8 cellular contexts compared by ENCODE assay signal in genomic region chr11:66267379-66268209, GRCh38. TPM values are rescaled to one million over a fixed set of nuclear protein-coding genes. Genes with fewer than 3 reads are reported as not detected.
DNase-seq lines count a peak whose midpoint lies in the region; ATAC-seq and TF ChIP-seq lines count a peak whose summit lies in the region.

No MANE protein-coding gene starts in this region.

- ATAC-seq in GM18517 (IDR thresholded peaks at IDR 0.05; ENCODE audit: unreplicated experiment) (peak; percentile 34), HG03039 (IDR thresholded peaks at IDR 0.05; ENCODE audit: unreplicated experiment) (peak; percentile 37)

- WGBS in lower leg skin, 2 donors, result 0 to 2% methylated on average over 35 to 60 of the region's 61 CpGs

- H3K4me1 ChIP-seq in A673 (ENCODE audit: insufficient read depth, low read length, poor library complexity, severe bottlenecking), result peaks cover 13% of the 10 kb centered on the region

- POLR2A ChIA-PET in A673 (lab: Charles Lee; ENCODE audit: low non-redundant PET), result interaction anchor here (0.6 to 0.7 kb wide), 2 partner anchors 13 to 97 kb away, joined by 3 to 6 read pairs; no protein-coding TSS in a partner anchor

- H3K9me3 ChIP-seq in A673 (ENCODE audit: low read depth, low read length, poor library complexity, severe bottlenecking), result no peaks in the 10 kb centered on the region

- intact Hi-C loops in A673 (cut with micrococcal nuclease; ENCODE audit: unreplicated experiment), result no loop called here
- intact Hi-C loops in lower leg skin (cut with DNase I; ENCODE audit: low total_unique reads), result no loop called here

- TF ChIP-seq POLR2A in lower leg skin (IDR thresholded peaks at IDR 0.05), result peak in 1 of 2 donors; percentile 30

- DNase-seq in A673 (ENCODE audit: low spot score) (peak; percentile 94), NCI-H510A treated with DMSO at 0.1 percent for 48 hours (lab: John Stamatoyannopoulos, UW) (peak; percentile 80), dermis microvascular lymphatic vessel endothelial cell (ENCODE audit: low read depth in 2 of 2) (peak; percentile 71 to 92), lower leg skin (ENCODE audit: low spot score in 2 of 2) (peak; percentile 85 to 98)
- peak; percentile 88 for DNase-seq in activated CD4-positive, alpha-beta T cell treated with anti-CD3 and anti-CD28 coated beads, Interleukin-2, amount 50 U/mL, for 48 hours
- DNase-seq in stimulated activated CD4-positive, alpha-beta T cell treated with anti-CD3 and anti-CD28 coated beads, Interleukin-4, amount 100 ng/mL, for 24 hours, result peak; percentile 85

- peak overlapping the region; percentile 96 for H3K27ac ChIP-seq in A673 (ENCODE audit: low read depth, low read length, poor library complexity, severe bottlenecking)

- CTCF ChIA-PET in A673 (lab: Charles Lee), result interaction anchor here (0.6 to 1.3 kb wide), 3 partner anchors 9 to 749 kb away, joined by 3 to 5 read pairs (median 4); no protein-coding TSS in a partner anchor

- no TSS peak for BruUV-seq in A673 (replicated peaks; lab: Mats Ljungman, UMichigan)

- H3K4me3 ChIP-seq in A673 (ENCODE audit: low read depth, low read length, poor library complexity, severe bottlenecking) (peak overlapping the region; percentile 81), lower leg skin (ENCODE audit: low read depth, poor library complexity, severe bottlenecking) (peak overlapping the region; percentile 20)

- TF ChIP-seq CTCF in A673 (conservative IDR thresholded peaks at IDR 0.05; ENCODE audit: low read depth, low read length) (peak; percentile 30; the same call in 1 of the 2 replicates), lower leg skin (IDR thresholded peaks at IDR 0.05) (no peak)

- no peaks in the 10 kb centered on the region for H3K27me3 ChIP-seq in A673 (replicated peaks; ENCODE audit: insufficient read depth, low read depth, low read length, poor library complexity)

- peaks cover 33% of the 10 kb centered on the region for H3K36me3 ChIP-seq in A673 (ENCODE audit: insufficient read depth, low read length, poor library complexity, severe bottlenecking)

RNA-seq across cellular contexts. Expression of gene RAB1B, which starts 0.8 kb away (rescaled TPM):
- total RNA-seq in A673 (2021) (171 and 186 TPM in 2 replicates), dermis microvascular lymphatic vessel endothelial cell (64.3 and 98.1 TPM in 2 replicates), lower leg skin (100 to 1,000 TPM; 118 to 143 (median 126) TPM)

RNA-seq across cellular contexts. Expression of gene KLC2, which starts 10.1 kb away (rescaled TPM):
- 94.3 and 97.4 TPM in 2 replicates for total RNA-seq in A673 (2021)
- 8.5 and 9.9 TPM in 2 replicates for total RNA-seq in dermis microvascular lymphatic vessel endothelial cell
- total RNA-seq in lower leg skin, result 10 to 100 TPM; 16.8 to 37.3 (median 23.0) TPM

RNA-seq across cellular contexts. Expression of gene CNIH2, which starts 10.4 kb away (rescaled TPM):
- 11.6 and 13.7 TPM in 2 replicates for total RNA-seq in A673 (2021)
- 0.25 TPM in 1 of 2 replicates, not detected in the other for total RNA-seq in dermis microvascular lymphatic vessel endothelial cell
- 1 to 10 TPM in 1 of 4 donors, under 1 TPM in 1, not detected in 2; 0.42 to 3.2 TPM for total RNA-seq in lower leg skin

RNA-seq across cellular contexts. Expression of gene YIF1A, which starts 21.3 kb away (rescaled TPM):
- total RNA-seq in A673 (2021) (125 and 128 TPM in 2 replicates), dermis microvascular lymphatic vessel endothelial cell (123 and 146 TPM in 2 replicates), lower leg skin (10 to 100 TPM; 55.3 to 76.2 (median 74.1) TPM)

RNA-seq across cellular contexts. Expression of gene TMEM151A, which starts 24.1 kb away (rescaled TPM):
- total RNA-seq in A673 (2021) (1.5 and 1.7 TPM in 2 replicates), dermis microvascular lymphatic vessel endothelial cell (under 0.01 TPM in 1 of 2 replicates, not detected in the other), lower leg skin (not detected)

Comparison
In these comparisons a context has a peak if more than half of its experiments do, and no peak if none do; other contexts are left out.
1. Peak in every context shown above with its lines: DNase-seq, ATAC-seq, H3K4me3 ChIP-seq and H3K27ac ChIP-seq.